In genomic region chr9:120394058-120394669, GRCh38 we compare ENCODE assay signal across 8 cellular contexts.
DNase-seq lines count a peak whose midpoint lies in the region; ATAC-seq, FAIRE-seq and TF ChIP-seq lines count a peak whose summit lies in the region.

No MANE protein-coding gene starts in this region.

- SMC1A ChIA-PET in GM12878 (lab: Charles Lee; ENCODE audit: uncharacterized antibody, unreplicated experiment) = no interaction called here

- WGBS in GM12878 (ENCODE audit: insufficient coverage, insufficient replicate concordance, low lambda C conversion rate, missing lambda C conversion rate) = 90% methylated on average over 13 of the region's 13 CpGs

- RAD21 ChIA-PET in GM12878 (lab: Charles Lee; ENCODE audit: unreplicated experiment) = no interaction called here

- in situ Hi-C loops in GM12878 (cut with MboI) = no loop called here

- H3K9me3 Mint-ChIP-seq in CD4-positive, alpha-beta memory T cell = no peaks in the 10 kb centered on the region
- H3K9me3 Mint-ChIP-seq in nephron progenitor cell = no peaks in the 10 kb centered on the region

- no peak for TF ChIP-seq RAD21 in GM12878 (IDR thresholded peaks at IDR 0.05; ENCODE audit: insufficient read depth, low read depth, low read length)

- peaks cover 70% of the 10 kb centered on the region for H3K36me3 ChIP-seq in CD4-positive, alpha-beta memory T cell (ENCODE audit: insufficient read depth, low read length)
- H3K36me3 ChIP-seq in GM12878 (ENCODE audit: control insufficient read depth in 2 of 2, insufficient read depth in 2 of 2, low read length in 1 of 2) = peaks cover 29 to 42% of the 10 kb centered on the region in 2 experiments

- H3K36me3 Mint-ChIP-seq in CD4-positive, alpha-beta memory T cell = peaks cover 67 to 79% of the 10 kb centered on the region in 2 donors
- peaks cover 56% of the 10 kb centered on the region for H3K36me3 Mint-ChIP-seq in nephron progenitor cell (ENCODE audit: low read depth)

- BruUV-seq in GM12878 (replicated peaks; lab: Mats Ljungman, UMichigan) = no TSS peak

- peak overlapping the region; percentile 50 to 94 (median 71) for H3K27ac Mint-ChIP-seq in CD4-positive, alpha-beta memory T cell
- H3K27ac Mint-ChIP-seq in nephron progenitor cell = peak overlapping the region; percentile 73

- ATAC-seq in GM12878 = no peak
- ATAC-seq in HG03342 (IDR thresholded peaks at IDR 0.05; ENCODE audit: unreplicated experiment) = no peak
- no peak for ATAC-seq in GM21423 (IDR thresholded peaks at IDR 0.05; ENCODE audit: unreplicated experiment)
- no peak for ATAC-seq in GM19463 (IDR thresholded peaks at IDR 0.05; ENCODE audit: unreplicated experiment)
- no peak for ATAC-seq in GM19035 (IDR thresholded peaks at IDR 0.05; ENCODE audit: unreplicated experiment)

- no peaks in the 10 kb centered on the region for H3K9me3 ChIP-seq in CD4-positive, alpha-beta memory T cell (ENCODE audit: control insufficient read depth in 1 of 2, low read length in 2 of 2)
- H3K9me3 ChIP-seq in GM12878 (replicated peaks; ENCODE audit: control insufficient read depth, insufficient read depth, low read length) = no peaks in the 10 kb centered on the region

- intact Hi-C loops in CD4-positive, alpha-beta memory T cell (cut with micrococcal nuclease) = no loop called here
- intact Hi-C loops in GM12878 (cut with micrococcal nuclease; ENCODE audit: unreplicated experiment) = no loop called here

- H3K4me3 ChIP-seq in CD4-positive, alpha-beta memory T cell (ENCODE audit: low read length in 2 of 2) = no peak overlapping the region
- no peak overlapping the region for H3K4me3 ChIP-seq in NB4 (ENCODE audit: low read depth, low read length)
- no peak overlapping the region for H3K4me3 ChIP-seq in GM12878

- no peaks in the 10 kb centered on the region for H3K27me3 ChIP-seq in CD4-positive, alpha-beta memory T cell (ENCODE audit: insufficient read depth, low read length)
- no peaks in the 10 kb centered on the region for H3K27me3 ChIP-seq in GM12878 (replicated peaks in 1 of 2; ENCODE audit: control insufficient read depth in 2 of 2, insufficient read depth in 2 of 2, low read length in 1 of 2)

- no peak overlapping the region for H3K4me2 ChIP-seq in GM12878 (ENCODE audit: control insufficient read depth, insufficient read depth)

- no peak overlapping the region for H2AFZ ChIP-seq in GM12878 (ENCODE audit: control insufficient read depth, low read depth, low read length)

- TF ChIP-seq EP300 in GM12878 (IDR thresholded peaks at IDR 0.05; ENCODE audit: borderline replicate concordance in 1 of 2, control insufficient read depth in 1 of 2, low read depth in 2 of 2, low read length in 2 of 2) = no peak

- H3K79me2 ChIP-seq in GM12878 (ENCODE audit: control insufficient read depth, insufficient read depth, low read length) = no peaks in the 10 kb centered on the region

- CTCF ChIA-PET in CD4-positive, alpha-beta memory T cell (lab: Charles Lee; ENCODE audit: partially characterized antibody) = no interaction called here
- CTCF ChIA-PET in GM12878 (lab: Yijun Ruan, JAX) = no interaction called here

- H3K27ac ChIP-seq in CD4-positive, alpha-beta memory T cell (ENCODE audit: low read depth, low read length) = no peak overlapping the region
- H3K27ac ChIP-seq in GM12878 (ENCODE audit: control insufficient read depth, insufficient read depth) = no peak overlapping the region

- H3K9ac ChIP-seq in GM12878 (ENCODE audit: control insufficient read depth, insufficient read depth, low read length) = no peak overlapping the region

- peaks cover 22% of the 10 kb centered on the region for H3K4me1 ChIP-seq in CD4-positive, alpha-beta memory T cell (ENCODE audit: insufficient read depth, low read length)
- no peaks in the 10 kb centered on the region for H3K4me1 ChIP-seq in GM12878 (ENCODE audit: control insufficient read depth, insufficient read depth, low read length)

- POLR2A ChIA-PET in CD4-positive, alpha-beta memory T cell (lab: Charles Lee; ENCODE audit: partially characterized antibody) = no interaction called here
- POLR2A ChIA-PET in GM12878 (lab: Charles Lee) = no interaction called here

- no peak for TF ChIP-seq POLR2A in NB4 (IDR thresholded peaks at IDR 0.05; ENCODE audit: extremely low read depth, insufficient read length)
- no peak for TF ChIP-seq POLR2A in GM12878 (IDR thresholded peaks at IDR 0.05; ENCODE audit: low read depth, low read length)

- H3K4me1 Mint-ChIP-seq in CD4-positive, alpha-beta memory T cell = peaks cover 15 to 33% (median 24%) of the 10 kb centered on the region in 4 donors
- H3K4me1 Mint-ChIP-seq in nephron progenitor cell = peaks cover 10% of the 10 kb centered on the region

- no peaks in the 10 kb centered on the region for H3K27me3 Mint-ChIP-seq in CD4-positive, alpha-beta memory T cell
- no peaks in the 10 kb centered on the region for H3K27me3 Mint-ChIP-seq in nephron progenitor cell (ENCODE audit: low read depth, poor library complexity)

- DNase-seq in CD4-positive, alpha-beta memory T cell = peak in 3 of 5 donors; percentile 13 to 26 (median 13)
- DNase-seq in NB4 (ENCODE audit: low read depth) (peak; percentile 93), GM12878 (ENCODE audit: low read depth, low spot score) (no peak), nephron progenitor cell (no peak)

- no peak for FAIRE-seq in GM12878 (lab: Jason Lieb, UNC)

- TF ChIP-seq CTCF in NB4 (IDR thresholded peaks at IDR 0.05; ENCODE audit: low read depth, low read length) = no peak
- TF ChIP-seq CTCF in GM12878 (IDR thresholded peaks at IDR 0.05 in 2 of 3, conservative IDR thresholded peaks at IDR 0.05 in 1 of 3; ENCODE audit: control insufficient read depth in 2 of 3, extremely low read depth in 1 of 3, insufficient read depth in 1 of 3, low read depth in 3 of 3, low read length in 3 of 3) = no peak
- no peak for TF ChIP-seq CTCF in nephron progenitor cell (IDR thresholded peaks at IDR 0.05)

- peak overlapping the region in 2 of 8 donors; percentile 12 to 37 for H3K4me3 Mint-ChIP-seq in CD4-positive, alpha-beta memory T cell
- H3K4me3 Mint-ChIP-seq in nephron progenitor cell = no peak overlapping the region

- 0 out of 2 replicates have a peak, but pooled peaks cover 2% of the 10 kb centered on the region for H4K20me1 ChIP-seq in GM12878 (ENCODE audit: control insufficient read depth, insufficient read depth)

TF ChIP-seq in GM12878, 131 proteins besides CTCF, POLR2A, EP300 and RAD21:
- TF ChIP-seq SIN3A (IDR thresholded peaks at IDR 0.05; ENCODE audit: low read depth, low read length) = no peak
- 0 out of 2 replicates have a peak, but pooled peaks have one; percentile 13 for TF ChIP-seq RUNX3 (IDR thresholded peaks at IDR 0.05; ENCODE audit: low read length)

Comparison
In these comparisons a context has a peak if more than half of its experiments do, and no peak if none do; other contexts are left out.
1. DNase-seq: peak in CD4-positive, alpha-beta memory T cell (3 of 5) and NB4 (single experiment); none in GM12878 (single experiment) and nephron progenitor cell (single experiment).